14 cellular contexts compared by ENCODE assay signal in genomic region chr5:67404261-67405100, GRCh38.
DNase-seq lines count a peak whose midpoint lies in the region; ATAC-seq, FAIRE-seq and TF ChIP-seq lines count a peak whose summit lies in the region.
"Had no signal": no experiment of that assay in that cellular context is flagged by ENCODE, and none has a peak within 500 bp of the region (broad histone marks: within the 10 kb centered on the region; RNA-seq: fewer than 3 reads in every experiment).

No MANE protein-coding gene starts in this region.

- DNase-seq in SK-N-SH (no peak), RPMI7951 (ENCODE audit: low read depth) (peak; percentile 3), fibroblast of peridontal ligament (ENCODE audit: extremely low read depth) (peak; percentile 67), small intestine (peak; percentile 67), pancreas (no peak)
- DNase-seq: NCI-H1694 treated with DMSO at 0.1 percent for 48 hours; posterior cingulate gyrus; stimulated activated CD4-positive, alpha-beta T cell treated with anti-CD3 and anti-CD28 coated beads, Interleukin-2, amount 100 ng/mL, for 48 hours; stimulated activated naive B cell treated with anti-CD40 and anti-IgM and Interleukin-4, amounts not matched to agents 10 μg/mL and 1 μg/mL and 100 μg/mL, for 72 hours; T-helper 17 cell had no signal

- H3K4me1 ChIP-seq in SK-N-SH (ENCODE audit: control insufficient read depth in 1 of 2, insufficient read depth in 2 of 2, low read depth in 1 of 2, low read length in 1 of 2) (peaks cover 0 to 9% of the 10 kb centered on the region in 2 experiments; a peak in 3 of 4 replicates), small intestine (ENCODE audit: control insufficient read depth in 2 of 2, insufficient read depth in 1 of 2, low read depth in 1 of 2, low read length in 1 of 2) (no peaks in the 10 kb centered on the region), pancreas (no peaks in the 10 kb centered on the region)

- peak; percentile 59 for FAIRE-seq in small intestine (lab: Jason Lieb, UNC)
- no peak for FAIRE-seq in pancreas (lab: Jason Lieb, UNC)

- CTCF ChIA-PET in SK-N-SH (lab: Yijun Ruan, JAX) = interaction anchor here (0.7 kb wide), 1 partner anchor 9 kb away, joined by 3 read pairs; no protein-coding TSS in a partner anchor

- H3K9me2 ChIP-seq in SK-N-SH = no peaks in the 10 kb centered on the region

- no peaks in the 10 kb centered on the region for H3K9me3 ChIP-seq in SK-N-SH
- H3K9me3 ChIP-seq in small intestine (ENCODE audit: control insufficient read depth, low read depth) = no peaks in the 10 kb centered on the region
- no peaks in the 10 kb centered on the region for H3K9me3 ChIP-seq in pancreas
- H3K9me3 ChIP-seq: vagina had no signal

- H2AFZ ChIP-seq in SK-N-SH (ENCODE audit: low read depth) = peak overlapping the region; percentile 44

- TF ChIP-seq EP300 in SK-N-SH (IDR thresholded peaks at IDR 0.05; ENCODE audit: borderline replicate concordance in 1 of 2, low read depth in 1 of 2, low read length in 1 of 2) = no peak

- TF ChIP-seq CTCF in SK-N-SH (IDR thresholded peaks at IDR 0.05) (no peak), pancreas (IDR thresholded peaks at IDR 0.05) (no peak)

- H3F3A ChIP-seq in SK-N-SH (replicated peaks; ENCODE audit: insufficient read depth) = peaks cover 4% of the 10 kb centered on the region

- H3K36me3 ChIP-seq in SK-N-SH (replicated peaks in 1 of 2; ENCODE audit: control insufficient read depth in 1 of 2, insufficient read depth in 2 of 2, low read length in 1 of 2) (no peaks in the 10 kb centered on the region), small intestine (ENCODE audit: control insufficient read depth in 2 of 2, insufficient read depth in 2 of 2, low read length in 2 of 2) (no peaks in the 10 kb centered on the region), pancreas (no peaks in the 10 kb centered on the region)
- H3K36me3 ChIP-seq: vagina had no signal

- no peaks in the 10 kb centered on the region for H3K27me3 ChIP-seq in SK-N-SH (ENCODE audit: insufficient read depth)
- no peaks in the 10 kb centered on the region for H3K27me3 ChIP-seq in small intestine (ENCODE audit: control insufficient read depth in 2 of 2, insufficient read depth in 2 of 2, low read length in 2 of 2)
- H3K27me3 ChIP-seq in pancreas = no peaks in the 10 kb centered on the region
- H3K27me3 ChIP-seq: vagina had no signal

- ATAC-seq in SK-N-SH treated with all-trans-retinoic acid at 6 μM for 48 hours (no peak), pancreas (no peak), GM19397 (IDR thresholded peaks at IDR 0.05; ENCODE audit: unreplicated experiment) (no peak), GM18502 (IDR thresholded peaks at IDR 0.05; ENCODE audit: poor library complexity, unreplicated experiment) (no peak)
- ATAC-seq: stimulated activated naive B cell treated with anti-CD40 and anti-IgM and Interleukin-4, amounts not matched to agents 10 μg/mL and 1 μg/mL and 100 μg/mL, for 72 hours; T-helper 17 cell had no signal

- POLR2A ChIA-PET in SK-N-SH (lab: Yijun Ruan, JAX) = no interaction called here

- H3K27ac ChIP-seq in SK-N-SH (ENCODE audit: low read depth in 2 of 2, low read length in 1 of 2) = peak overlapping the region in 1 of 2 experiments; percentile 65; a peak in 2 of 4 replicates
- H3K27ac ChIP-seq in small intestine (ENCODE audit: low read depth in 1 of 2, low read length in 1 of 2) = no peak overlapping the region
- H3K27ac ChIP-seq in pancreas = no peak overlapping the region
- H3K27ac ChIP-seq: vagina had no signal

- H4K20me1 ChIP-seq in SK-N-SH (ENCODE audit: insufficient read depth) = no peaks in the 10 kb centered on the region

- intact Hi-C loops in pancreas (cut with DNase I) = no loop called here

- H3K9ac ChIP-seq in SK-N-SH = no peak overlapping the region

- no peak for TF ChIP-seq RAD21 in SK-N-SH (IDR thresholded peaks at IDR 0.05; ENCODE audit: low read length)

- H3K4me2 ChIP-seq in SK-N-SH = no peak overlapping the region

- H3K79me2 ChIP-seq in SK-N-SH (ENCODE audit: insufficient read depth) = no peaks in the 10 kb centered on the region

- H3K4me3 ChIP-seq in SK-N-SH (ENCODE audit: low read depth in 2 of 2, low read length in 1 of 2) (no peak overlapping the region), small intestine (ENCODE audit: low read depth in 1 of 2, low read length in 2 of 2) (no peak overlapping the region), pancreas (no peak overlapping the region)
- H3K4me3 ChIP-seq: vagina had no signal

- 56% methylated on average over 6 of the region's 6 CpGs for WGBS in SK-N-SH (ENCODE audit: low lambda C conversion rate)
- 43 to 69% (median 55%) methylated on average over 6 of the region's 6 CpGs for WGBS in small intestine, 3 donors
- 64 to 78% methylated on average over 6 of the region's 6 CpGs for WGBS in pancreas, 2 donors

TF ChIP-seq in SK-N-SH, 30 proteins besides CTCF, POLR2A, EP300 and RAD21 (continues in another document):
- TF ChIP-seq NFIC (IDR thresholded peaks at IDR 0.05; ENCODE audit: borderline replicate concordance) (no peak), RCOR1 (IDR thresholded peaks at IDR 0.05; ENCODE audit: low read length) (no peak), EZH2phosphoT487 (IDR thresholded peaks at IDR 0.05; ENCODE audit: borderline replicate concordance, low read depth) (no peak), MEF2A (IDR thresholded peaks at IDR 0.05; ENCODE audit: borderline replicate concordance, low read depth) (no peak), USF2 (IDR thresholded peaks at IDR 0.05; ENCODE audit: borderline replicate concordance, low read depth, low read length) (no peak)

TF ChIP-seq in SK-N-SH treated with all-trans-retinoic acid at 6 μM for 48 hours, 23 proteins besides CTCF, POLR2A, EP300 and RAD21:
- TF ChIP-seq CREB5 (CRISPR knock-in tag; IDR thresholded peaks at IDR 0.05; ENCODE audit: low read depth) (no peak), ZC3H10 (CRISPR knock-in tag; IDR thresholded peaks at IDR 0.05) (no peak), ZNF565 (CRISPR knock-in tag; conservative IDR thresholded peaks at IDR 0.05; ENCODE audit: low read depth) (no peak), ZNF70 (CRISPR knock-in tag; IDR thresholded peaks at IDR 0.05) (no peak), ISL1 (CRISPR knock-in tag; IDR thresholded peaks at IDR 0.05) (no peak), ZNF8 (CRISPR knock-in tag; IDR thresholded peaks at IDR 0.05) (no peak), RARB (CRISPR knock-in tag; IDR thresholded peaks at IDR 0.05) (no peak), CSRNP3 (CRISPR knock-in tag; IDR thresholded peaks at IDR 0.05) (no peak), ARNTL (CRISPR knock-in tag; IDR thresholded peaks at IDR 0.05; ENCODE audit: borderline replicate concordance, low read depth) (no peak), SNAI2 (CRISPR knock-in tag; IDR thresholded peaks at IDR 0.05) (no peak), PATZ1 (CRISPR knock-in tag; IDR thresholded peaks at IDR 0.05; ENCODE audit: borderline replicate concordance) (no peak), ZFP30 (CRISPR knock-in tag; IDR thresholded peaks at IDR 0.05) (no peak), ZFP3 (CRISPR knock-in tag; IDR thresholded peaks at IDR 0.05) (no peak), ESRRG (CRISPR knock-in tag; IDR thresholded peaks at IDR 0.05) (no peak)

Comparison
In these comparisons a context has a peak if more than half of its experiments do, and no peak if none do; other contexts are left out.
1. DNase-seq: peak in RPMI7951 (single experiment), fibroblast of peridontal ligament (single experiment) and small intestine (single experiment); none in SK-N-SH (single experiment) and pancreas (0 of 6).